Comparison of ENCODE assay signal across 26 cellular contexts in the genomic region with DNA sequence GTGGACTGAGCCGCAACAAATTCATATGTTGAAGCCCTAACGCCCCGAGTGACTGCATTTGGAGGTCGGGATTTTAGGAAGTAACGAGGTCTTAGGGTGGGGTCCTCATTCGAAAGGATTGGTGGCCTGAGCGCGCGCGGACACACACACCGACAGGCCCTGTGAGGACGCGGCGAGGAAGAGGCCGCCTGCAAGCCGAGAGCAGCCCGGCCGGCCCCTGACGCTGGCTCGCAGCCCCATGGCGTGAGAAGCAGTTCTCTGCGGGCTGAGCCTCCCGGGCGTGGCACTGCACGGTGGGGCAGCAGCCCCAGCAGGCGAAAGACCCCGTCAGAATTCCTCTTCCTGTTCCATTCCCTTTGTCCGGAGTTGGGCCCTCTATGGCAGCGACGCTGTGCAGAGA.
"Had no signal": no experiment of that assay in that cellular context is flagged by ENCODE, and none has a peak within 500 bp of the region (broad histone marks: within the 10 kb centered on the region; RNA-seq: fewer than 3 reads in every experiment).

No MANE protein-coding gene starts in this region.

- H3K36me3 Mint-ChIP-seq: activated naive CD8-positive, alpha-beta T cell treated with anti-CD3 and anti-CD28 coated beads for 36 hours; natural killer cell treated with Interleukin-12 subunit alpha and Interleukin-12 subunit beta and Interleukin-15 and Interleukin-18, amount 100 ng/mL, for 72 hours; stimulated activated effector memory CD8-positive, alpha-beta T cell treated with anti-CD3 and anti-CD28 coated beads, Interleukin-12 subunit alpha, Interleukin-12 subunit beta, amount 100 ng/mL, for 72 hours; T-cell had no signal

- DNase-seq: activated CD4-positive, alpha-beta T cell treated with anti-CD3 and anti-CD28 coated beads, Interleukin-2, amount 10 ng/mL, durations not matched to agents 7 days and 5 days; activated CD8-positive, alpha-beta memory T cell treated with anti-CD3 and anti-CD28 coated beads, Interleukin-2, amount 50 U/mL, for 48 hours; activated naive CD4-positive, alpha-beta T cell treated with Interleukin-2 at 50 U/mL for 16 hours; activated naive CD8-positive, alpha-beta T cell treated with anti-CD3 and anti-CD28 coated beads for 36 hours; activated T-cell treated with anti-CD3 and anti-CD28 coated beads, Interleukin-2, amount 50 U/mL, for 4 hours; cortex of kidney; effector CD4-positive, alpha-beta T cell; foreskin fibroblast; kidney glomerular epithelial cell; midbrain; right lobe of liver; small intestine; stimulated activated CD4-positive, alpha-beta T cell treated with anti-CD3 and anti-CD28 coated beads, Interleukin-2, amount 100 ng/mL, for 24 hours; stimulated activated naive CD8-positive, alpha-beta T cell treated with anti-CD3 and anti-CD28 coated beads, Interleukin-15, amount 100 ng/mL, for 72 hours; T-cell; transverse colon had no signal

- H3K27ac ChIP-seq: breast epithelium, parathyroid adenoma, right lobe of liver, transverse colon, vagina, VCaP had no signal

- H3K27me3 Mint-ChIP-seq: activated CD4-positive, alpha-beta T cell treated with anti-CD3 and anti-CD28 coated beads, Interleukin-2, amount 10 ng/mL, durations not matched to agents 7 days and 5 days; activated naive CD8-positive, alpha-beta T cell treated with anti-CD3 and anti-CD28 coated beads for 36 hours; central memory CD8-positive, alpha-beta T cell; natural killer cell treated with Interleukin-12 subunit alpha and Interleukin-12 subunit beta and Interleukin-15 and Interleukin-18, amount 100 ng/mL, for 72 hours; stimulated activated naive CD8-positive, alpha-beta T cell treated with anti-CD3 and anti-CD28 coated beads, Interleukin-15, amount 100 ng/mL, for 72 hours; T-cell had no signal

- H3K4me1 Mint-ChIP-seq: activated CD4-positive, alpha-beta T cell treated with anti-CD3 and anti-CD28 coated beads, Interleukin-2, amount 10 ng/mL, durations not matched to agents 7 days and 5 days; activated naive CD8-positive, alpha-beta T cell treated with anti-CD3 and anti-CD28 coated beads for 36 hours; central memory CD8-positive, alpha-beta T cell; stimulated activated naive CD8-positive, alpha-beta T cell treated with anti-CD3 and anti-CD28 coated beads, Interleukin-15, amount 100 ng/mL, for 72 hours; T-cell had no signal

- H3K9ac ChIP-seq: parathyroid adenoma had no signal

- H3K36me3 ChIP-seq: breast epithelium, right lobe of liver, transverse colon, vagina had no signal

- H3K4me3 Mint-ChIP-seq: activated CD4-positive, alpha-beta T cell treated with anti-CD3 and anti-CD28 coated beads, Interleukin-2, amount 10 ng/mL, durations not matched to agents 7 days and 5 days; activated naive CD8-positive, alpha-beta T cell treated with anti-CD3 and anti-CD28 coated beads for 36 hours; activated T-cell treated with anti-CD3 and anti-CD28 coated beads, Interleukin-2, amount 50 U/mL, for 4 hours; central memory CD8-positive, alpha-beta T cell; natural killer cell treated with Interleukin-12 subunit alpha and Interleukin-12 subunit beta and Interleukin-15 and Interleukin-18, amount 100 ng/mL, for 72 hours; stimulated activated effector memory CD8-positive, alpha-beta T cell treated with anti-CD3 and anti-CD28 coated beads, Interleukin-12 subunit alpha, Interleukin-12 subunit beta, amount 100 ng/mL, for 72 hours; stimulated activated naive CD8-positive, alpha-beta T cell treated with anti-CD3 and anti-CD28 coated beads, Interleukin-15, amount 100 ng/mL, for 72 hours; T-cell; T-helper 2 cell treated with Interferon-gamma antibody and Interleukin-4, amounts not matched to agents 5 μg/mL and 100 μg/mL, for 36 hours had no signal

- H3K27ac Mint-ChIP-seq: activated CD4-positive, alpha-beta T cell treated with anti-CD3 and anti-CD28 coated beads, Interleukin-2, amount 10 ng/mL, durations not matched to agents 7 days and 5 days; activated naive CD8-positive, alpha-beta T cell treated with anti-CD3 and anti-CD28 coated beads for 36 hours; activated T-helper 2 cell treated with anti-CD3 and anti-CD28 coated beads, Interferon-gamma antibody, Interleukin-2, Interleukin-4, amounts not matched to agents 10 μg/mL and 5 μg/mL and 100 μg/mL, durations not matched to agents 14 hours and 24 hours and 36 hours; natural killer cell treated with Interleukin-12 subunit alpha and Interleukin-12 subunit beta and Interleukin-15 and Interleukin-18, amount 100 ng/mL, for 72 hours; stimulated activated effector memory CD8-positive, alpha-beta T cell treated with anti-CD3 and anti-CD28 coated beads, Interleukin-12 subunit alpha, Interleukin-12 subunit beta, amount 100 ng/mL, for 72 hours; stimulated activated naive CD8-positive, alpha-beta T cell treated with anti-CD3 and anti-CD28 coated beads, Interleukin-15, amount 100 ng/mL, for 72 hours; T-cell; T-helper 2 cell treated with Interferon-gamma antibody and Interleukin-4, amounts not matched to agents 5 μg/mL and 100 μg/mL, for 36 hours had no signal

- H3K9me3 Mint-ChIP-seq: activated CD4-positive, alpha-beta T cell treated with anti-CD3 and anti-CD28 coated beads, Interleukin-2, amount 10 ng/mL, durations not matched to agents 7 days and 5 days; activated naive CD8-positive, alpha-beta T cell treated with anti-CD3 and anti-CD28 coated beads for 36 hours; activated T-cell treated with anti-CD3 and anti-CD28 coated beads, Interleukin-2, amount 50 U/mL, for 4 hours; activated T-helper 2 cell treated with anti-CD3 and anti-CD28 coated beads, Interferon-gamma antibody, Interleukin-2, Interleukin-4, amounts not matched to agents 10 μg/mL and 5 μg/mL and 100 μg/mL, durations not matched to agents 14 hours and 24 hours and 36 hours had no signal

- FAIRE-seq: endometrium, small intestine had no signal

- H2AFZ ChIP-seq: parathyroid adenoma had no signal

- H3K4me1 ChIP-seq: breast epithelium, parathyroid adenoma, right lobe of liver, vagina had no signal

- H3K9me3 ChIP-seq: breast epithelium, right lobe of liver, transverse colon, vagina had no signal

- H3K79me2 ChIP-seq: parathyroid adenoma had no signal

- H3K27me3 ChIP-seq: breast epithelium, right lobe of liver, transverse colon, vagina had no signal

- H3K4me3 ChIP-seq: breast epithelium, right lobe of liver, transverse colon, vagina had no signal
